Comparison of ENCODE assay signal across 23 cellular contexts in genomic region chr12:132801741-132802140, GRCh38. TPM values are rescaled to one million over a fixed set of nuclear protein-coding genes. Genes with fewer than 3 reads are reported as not detected.
DNase-seq lines count a peak whose midpoint lies in the region; ATAC-seq and TF ChIP-seq lines count a peak whose summit lies in the region.
"Had no signal": no experiment of that assay in that cellular context is flagged by ENCODE, and none has a peak within 500 bp of the region (broad histone marks: within the 10 kb centered on the region; RNA-seq: fewer than 3 reads in every experiment).

No MANE protein-coding gene starts in this region.

- no peak for TF ChIP-seq CTCF in IMR-90 (conservative IDR thresholded peaks at IDR 0.05; ENCODE audit: low read depth, low read length)
- no peak for TF ChIP-seq CTCF in lung (IDR thresholded peaks at IDR 0.05; ENCODE audit: control extremely low read depth, extremely low read depth)

- no peak overlapping the region for H3K9ac ChIP-seq in IMR-90 (ENCODE audit: low read depth, low read length)
- H3K9ac ChIP-seq: BLaER1 treated with 17β-estradiol and CSF1 and Interleukin-3, amounts not matched to agents 10 nM and 100 nM had no signal

- ATAC-seq in Right ventricle myocardium inferior (no peak), left ventricle myocardium superior (no peak), IMR-90 (ENCODE audit: low read depth) (no peak), lung (ENCODE audit: insufficient read depth, low FRiP score) (peak; percentile 17)
- ATAC-seq: A549, GM12878, GM23338, HCT116 had no signal

- intact Hi-C loops in Right ventricle myocardium inferior (cut with DNase I) (no loop called here), left ventricle myocardium superior (cut with micrococcal nuclease) (no loop called here), IMR-90 (cut with micrococcal nuclease) (no loop called here), head of caudate nucleus (cut with DNase I) (no loop called here)

- H2AK9ac ChIP-seq in IMR-90 (replicated peaks; ENCODE audit: low read depth, low read length, poor library complexity), result no peak overlapping the region

- BruUV-seq in IMR-90 (replicated peaks; lab: Mats Ljungman, UMichigan), result no TSS peak

- no peak overlapping the region for H3K4ac ChIP-seq in IMR-90 (ENCODE audit: low read depth, low read length)

- H3K79me1 ChIP-seq in IMR-90 (ENCODE audit: low read depth in 1 of 2, low read length in 2 of 2), result peaks cover 25 to 68% of the 10 kb centered on the region in 2 experiments

- H4K8ac ChIP-seq in IMR-90 (ENCODE audit: low read depth in 2 of 2, low read length in 2 of 2), result no peak overlapping the region

- DNase-seq in Right ventricle myocardium inferior (ENCODE audit: missing footprints) (peak; percentile 46), left ventricle myocardium superior (no peak), IMR-90 (no peak), lung (ENCODE audit: low spot score) (no peak), hypothalamus (lab: John Stamatoyannopoulos, UW) (no peak), head of caudate nucleus (no peak)
- no peak for DNase-seq in activated CD4-positive, alpha-beta T cell treated with anti-CD3 and anti-CD28 coated beads, Interleukin-2, amount 50 U/mL, for 48 hours
- DNase-seq: 8988T; ACHN; AML-193; BE2C; CD4-positive, alpha-beta T cell; CD8-positive, alpha-beta memory T cell; DMS 273 treated with DMSO at 0.1 percent for 48 hours; DMS79; EL; GDM1; H9 had no signal

- H3K4me1 ChIP-seq in IMR-90 (ENCODE audit: control insufficient read depth, insufficient read depth, low read length), result no peaks in the 10 kb centered on the region
- no peaks in the 10 kb centered on the region for H3K4me1 ChIP-seq in lung (ENCODE audit: control insufficient read depth in 2 of 2, insufficient read depth in 2 of 2, low read length in 2 of 2)
- H3K4me1 ChIP-seq: A549; BE2C; BLaER1 treated with 17β-estradiol and CSF1 and Interleukin-3, amounts not matched to agents 10 nM and 100 nM had no signal

- H2AFZ ChIP-seq in IMR-90 (replicated peaks; ENCODE audit: low read length, poor library complexity), result peak overlapping the region; percentile 11
- H2AFZ ChIP-seq: GM23338 had no signal

- H3K9me3 ChIP-seq in IMR-90 (ENCODE audit: control insufficient read depth, insufficient read depth, low read length), result no peaks in the 10 kb centered on the region
- no peaks in the 10 kb centered on the region for H3K9me3 ChIP-seq in lung (ENCODE audit: control insufficient read depth in 2 of 2, insufficient read depth in 1 of 2, low read length in 1 of 2)
- H3K9me3 ChIP-seq: A549; BE2C; BLaER1 treated with 17β-estradiol and CSF1 and Interleukin-3, amounts not matched to agents 10 nM and 100 nM had no signal

- no peak overlapping the region for H2BK120ac ChIP-seq in IMR-90 (ENCODE audit: low read depth, low read length)

- no peak overlapping the region for H2AK5ac ChIP-seq in IMR-90 (ENCODE audit: low read depth, low read length)

- H3K4me2 ChIP-seq in IMR-90 (ENCODE audit: low read depth, low read length), result no peak overlapping the region
- H3K4me2 ChIP-seq: A549; BLaER1 treated with 17β-estradiol and CSF1 and Interleukin-3, amounts not matched to agents 10 nM and 100 nM; GM23338 had no signal

- in situ Hi-C loops in IMR-90 (cut with MboI; ENCODE audit: low sequenced_read_pairs), result no loop called here

- H3K4me3 ChIP-seq in IMR-90 (ENCODE audit: insufficient read depth, low read depth, low read length) (no peak overlapping the region), lung (no peak overlapping the region)
- H3K4me3 ChIP-seq: A549; BLaER1 treated with 17β-estradiol and CSF1 and Interleukin-3, amounts not matched to agents 10 nM and 100 nM; GM12878; GM23338 had no signal

- H3K27ac ChIP-seq in IMR-90 (ENCODE audit: insufficient read depth, low read length), result no peak overlapping the region
- H3K27ac ChIP-seq in lung (ENCODE audit: low read depth in 1 of 2, low read length in 1 of 2), result no peak overlapping the region
- H3K27ac ChIP-seq: A549; BLaER1 treated with 17β-estradiol and CSF1 and Interleukin-3, amounts not matched to agents 10 nM and 100 nM had no signal

- dilution Hi-C loops in IMR-90 (cut with HindIII; ENCODE audit: low sequenced_read_pairs, unreplicated experiment), result no loop called here

- H3K27me3 ChIP-seq in IMR-90 (ENCODE audit: control insufficient read depth, insufficient read depth, low read length) (no peaks in the 10 kb centered on the region), lung (ENCODE audit: control insufficient read depth, insufficient read depth) (no peaks in the 10 kb centered on the region)
- H3K27me3 ChIP-seq: BE2C; BLaER1 treated with 17β-estradiol and CSF1 and Interleukin-3, amounts not matched to agents 10 nM and 100 nM had no signal

- no peak for TF ChIP-seq RAD21 in IMR-90 (IDR thresholded peaks at IDR 0.05; ENCODE audit: low read length)

- no peak for TF ChIP-seq POLR2A in IMR-90 (IDR thresholded peaks at IDR 0.05; ENCODE audit: low read depth, low read length)

- peaks cover 68% of the 10 kb centered on the region for H4K20me1 ChIP-seq in IMR-90 (ENCODE audit: insufficient read depth, low read length)

- no peak overlapping the region for H3K18ac ChIP-seq in IMR-90 (ENCODE audit: low read depth, low read length)

- H4K5ac ChIP-seq in IMR-90 (ENCODE audit: low read depth, low read length), result no peak overlapping the region

- CTCF ChIA-PET in IMR-90 (lab: Yijun Ruan, JAX), result no interaction called here

- no peak overlapping the region for H3K14ac ChIP-seq in IMR-90 (replicated peaks; ENCODE audit: low read depth, low read length)

- no peak overlapping the region for H2BK20ac ChIP-seq in IMR-90 (ENCODE audit: low read depth, low read length)

- no peak overlapping the region for H2BK5ac ChIP-seq in IMR-90 (ENCODE audit: low read depth, low read length, poor library complexity, severe bottlenecking)

- 94% methylated on average over 14 of the region's 28 CpGs; no CpG with 5 or more reads in 1 of the 2 experiments for WGBS in IMR-90 (ENCODE audit: extremely low coverage in 2 of 2, insufficient read length in 1 of 2), 2 experiments
- 94 to 95% methylated on average over 28 of the region's 28 CpGs for WGBS in lung, 2 donors

- no peak overlapping the region for H3K56ac ChIP-seq in IMR-90 (ENCODE audit: extremely low read depth, insufficient read depth, low read length)

- no peak overlapping the region for H2BK15ac ChIP-seq in IMR-90 (ENCODE audit: low read depth, low read length)

- peaks cover 85% of the 10 kb centered on the region for H3K36me3 ChIP-seq in IMR-90 (ENCODE audit: control insufficient read depth, insufficient read depth, low read length)
- peaks cover 21 to 73% of the 10 kb centered on the region in 2 donors for H3K36me3 ChIP-seq in lung (ENCODE audit: control insufficient read depth in 2 of 2, insufficient read depth in 2 of 2, low read length in 2 of 2)

- peaks cover 4% of the 10 kb centered on the region for H3K9me1 ChIP-seq in IMR-90 (ENCODE audit: insufficient read depth, low read length)

- POLR2A ChIA-PET in IMR-90 (lab: Charles Lee; ENCODE audit: unreplicated experiment), result no interaction called here

- no peak overlapping the region for H3K23ac ChIP-seq in IMR-90 (ENCODE audit: low read depth, low read length)

- H4K91ac ChIP-seq in IMR-90 (ENCODE audit: insufficient read depth, low read depth, low read length), result no peak overlapping the region

TF ChIP-seq in IMR-90, 13 proteins besides CTCF, POLR2A, EP300 and RAD21 (continues in another document):
- TF ChIP-seq CHD1 (IDR thresholded peaks at IDR 0.05; ENCODE audit: low read depth, low read length) (no peak), RCOR1 (IDR thresholded peaks at IDR 0.05; ENCODE audit: insufficient replicate concordance, low read length) (no peak), MXI1 (IDR thresholded peaks at IDR 0.05; ENCODE audit: borderline replicate concordance, low read depth, low read length) (no peak), RFX5 (IDR thresholded peaks at IDR 0.05; ENCODE audit: low read depth, low read length) (no peak), MAFK (IDR thresholded peaks at IDR 0.05; ENCODE audit: low read depth, low read length) (no peak), SMC3 (IDR thresholded peaks at IDR 0.05; ENCODE audit: low read depth, low read length) (no peak), NFE2L2 (IDR thresholded peaks at IDR 0.05; ENCODE audit: low read depth, low read length) (no peak), USF2 (IDR thresholded peaks at IDR 0.05; ENCODE audit: low read depth, low read length) (no peak), CEBPB (IDR thresholded peaks at IDR 0.05; ENCODE audit: low read depth, low read length) (no peak), FOS (IDR thresholded peaks at IDR 0.05; ENCODE audit: low read depth, low read length) (no peak), MAZ (IDR thresholded peaks at IDR 0.05; ENCODE audit: borderline replicate concordance, low read depth, low read length) (no peak), BHLHE40 (IDR thresholded peaks at IDR 0.05; ENCODE audit: low read depth, low read length) (no peak)

RNA-seq across cellular contexts. Expression of gene GOLGA3, which starts 26.9 kb away (rescaled TPM):
- total RNA-seq in Right ventricle myocardium inferior, result 26.5 TPM
- 26.3 TPM for total RNA-seq in left ventricle myocardium superior
- 99.8 and 102 TPM in 2 replicates for total RNA-seq in IMR-90 (2012; rRNA removed)
- polyA plus RNA-seq in IMR-90 (2012; rRNA removed), result 39.6 and 41.1 TPM in 2 replicates
- 28.7 and 29.9 TPM in 2 replicates for polyA plus RNA-seq in IMR-90 (2012; cell fraction: cytosol; rRNA removed)
- polyA plus RNA-seq in IMR-90 (2012; cell fraction: nucleus; rRNA removed; ENCODE audit: low replicate concordance), result 62.0 and 68.6 TPM in 2 replicates
- 10 to 100 TPM; 52.7 to 81.1 TPM for total RNA-seq in lung
- polyA plus RNA-seq in lung, result 10 to 100 TPM; 17.5 to 18.8 TPM

RNA-seq across cellular contexts. Expression of gene ANKLE2, which starts 40.1 kb away (rescaled TPM):
- total RNA-seq in Right ventricle myocardium inferior, result 24.9 TPM
- total RNA-seq in left ventricle myocardium superior, result 26.1 TPM
- 63.4 and 66.4 TPM in 2 replicates for total RNA-seq in IMR-90 (2012; rRNA removed)
- 80.4 and 82.4 TPM in 2 replicates for polyA plus RNA-seq in IMR-90 (2012; rRNA removed)
- polyA plus RNA-seq in IMR-90 (2012; cell fraction: cytosol; rRNA removed), result 21.2 and 34.0 TPM in 2 replicates
- polyA plus RNA-seq in IMR-90 (2012; cell fraction: nucleus; rRNA removed; ENCODE audit: low replicate concordance), result 229 and 398 TPM in 2 replicates
- 10 to 100 TPM; 54.2 to 60.5 TPM for total RNA-seq in lung
- 10 to 100 TPM; 35.9 to 37.7 TPM for polyA plus RNA-seq in lung
